In genomic region chr4:20172070-20172760, GRCh38 we compare ENCODE assay signal across 17 cellular contexts.
"Had no signal": no experiment of that assay in that cellular context is flagged by ENCODE, and none has a peak within 500 bp of the region (broad histone marks: within the 10 kb centered on the region; RNA-seq: fewer than 3 reads in every experiment).

No MANE protein-coding gene starts in this region.

- H3K27ac ChIP-seq: dorsolateral prefrontal cortex, foreskin keratinocyte, left lung, transverse colon, vagina had no signal

- DNase-seq: activated CD4-positive, CD25-positive, alpha-beta regulatory T cell treated with anti-CD3 and anti-CD28 coated beads, Interleukin-2, amount 50 U/mL, for 72 hours; activated naive CD4-positive, alpha-beta T cell; dorsolateral prefrontal cortex; endodermal cell; head of caudate nucleus; left lung; mucosa of descending colon; naive thymus-derived CD4-positive, alpha-beta T cell; small intestine; stimulated activated CD4-positive, alpha-beta T cell treated with anti-CD3 and anti-CD28 coated beads, Interleukin-4, amount 100 ng/mL, for 24 hours; stimulated activated naive CD4-positive, alpha-beta T cell treated with Interleukin-2 at 50 U/mL for 16 hours; substantia nigra; T-helper 1 cell; T1000; transverse colon had no signal

- H3K36me3 ChIP-seq: left lung, transverse colon, vagina had no signal

- H3K9me3 ChIP-seq: mucosa of descending colon, transverse colon, vagina had no signal

- H3K4me3 ChIP-seq: dorsolateral prefrontal cortex, left lung, mucosa of descending colon, transverse colon, vagina had no signal

- H3K4me1 ChIP-seq: foreskin keratinocyte, left lung, transverse colon, vagina had no signal

- ATAC-seq: foreskin keratinocyte; left lung; mucosa of descending colon; naive thymus-derived CD4-positive, alpha-beta T cell had no signal

- H3K27me3 ChIP-seq: dorsolateral prefrontal cortex, foreskin keratinocyte, left lung, transverse colon, vagina had no signal
